In the genomic region with DNA sequence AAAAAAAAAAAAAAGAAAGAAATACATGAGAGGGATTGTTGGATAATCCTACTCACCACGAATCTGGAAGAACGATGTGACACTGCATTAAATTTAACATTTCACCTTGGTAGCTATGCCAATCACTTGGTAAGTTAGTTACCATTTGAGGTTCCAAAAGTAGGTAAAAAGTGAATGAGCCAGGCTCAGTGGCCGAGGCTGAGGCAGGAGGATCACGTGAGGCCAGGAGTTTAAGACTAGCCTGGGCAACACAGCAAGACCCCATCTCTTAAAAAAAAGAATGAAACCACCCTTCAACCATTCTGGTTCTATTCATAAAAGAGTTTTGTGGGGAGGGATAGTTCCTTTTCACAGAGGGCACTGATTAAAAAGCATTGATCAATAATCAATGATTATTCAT, we compare ENCODE assay signal across 21 cellular contexts.
"Had no signal": no experiment of that assay in that cellular context is flagged by ENCODE, and none has a peak within 500 bp of the region (broad histone marks: within the 10 kb centered on the region; RNA-seq: fewer than 3 reads in every experiment).

No MANE protein-coding gene starts in this region.

- H3K27ac Mint-ChIP-seq: stimulated activated naive B cell treated with anti-CD40 and anti-IgM and Interleukin-4, amounts not matched to agents 10 μg/mL and 1 μg/mL and 100 μg/mL, for 72 hours had no signal

- DNase-seq: activated CD4-positive, alpha-beta T cell treated with anti-CD3 and anti-CD28 coated beads for 4 hours; activated CD4-positive, CD25-positive, alpha-beta regulatory T cell; activated CD8-positive, alpha-beta memory T cell treated with anti-CD3 and anti-CD28 coated beads for 24 hours; activated effector memory CD4-positive, alpha-beta T cell treated with anti-CD3 and anti-CD28 coated beads, Interleukin-2, amount 50 U/mL, for 16 hours; activated naive CD4-positive, alpha-beta T cell treated with anti-CD3 and anti-CD28 coated beads, Interleukin-2, amount 10 ng/mL, durations not matched to agents 7 days and 5 days; activated T-cell treated with anti-CD3 and anti-CD28 coated beads, Interleukin-2, amount 50 U/mL, for 48 hours; cortex of kidney; hypothalamus; left cardiac atrium; midbrain; nephron progenitor cell; nucleus accumbens; posterior cingulate gyrus; stimulated activated naive B cell treated with anti-CD40 and anti-IgM and Interleukin-4, amounts not matched to agents 10 μg/mL and 1 μg/mL and 100 μg/mL, for 72 hours; transverse colon had no signal

- H3K27me3 ChIP-seq: gastroesophageal sphincter, transverse colon had no signal

- H3K4me3 ChIP-seq: gastroesophageal sphincter, transverse colon had no signal

- H3K9me3 Mint-ChIP-seq: stimulated activated naive B cell treated with anti-CD40 and anti-IgM and Interleukin-4, amounts not matched to agents 10 μg/mL and 1 μg/mL and 100 μg/mL, for 72 hours had no signal

- H3K4me3 Mint-ChIP-seq: activated naive CD4-positive, alpha-beta T cell treated with anti-CD3 and anti-CD28 coated beads, Interleukin-2, amount 10 ng/mL, durations not matched to agents 7 days and 5 days; nephron progenitor cell; stimulated activated naive B cell treated with anti-CD40 and anti-IgM and Interleukin-4, amounts not matched to agents 10 μg/mL and 1 μg/mL and 100 μg/mL, for 72 hours had no signal

- ATAC-seq: gastroesophageal sphincter; left cardiac atrium; sciatic nerve; stimulated activated naive B cell treated with anti-CD40 and anti-IgM and Interleukin-4, amounts not matched to agents 10 μg/mL and 1 μg/mL and 100 μg/mL, for 72 hours had no signal

- H3K27me3 Mint-ChIP-seq: activated naive CD4-positive, alpha-beta T cell treated with anti-CD3 and anti-CD28 coated beads, Interleukin-2, amount 10 ng/mL, durations not matched to agents 7 days and 5 days; stimulated activated naive B cell treated with anti-CD40 and anti-IgM and Interleukin-4, amounts not matched to agents 10 μg/mL and 1 μg/mL and 100 μg/mL, for 72 hours had no signal

- H3K27ac ChIP-seq: epithelial cell of prostate, gastroesophageal sphincter, transverse colon had no signal

- H3K36me3 Mint-ChIP-seq: stimulated activated naive B cell treated with anti-CD40 and anti-IgM and Interleukin-4, amounts not matched to agents 10 μg/mL and 1 μg/mL and 100 μg/mL, for 72 hours had no signal

- H3K36me3 ChIP-seq: gastroesophageal sphincter, transverse colon had no signal

- H3K9me3 ChIP-seq: gastroesophageal sphincter, transverse colon had no signal

- FAIRE-seq: islet of Langerhans, small intestine, urothelium cell line had no signal
